In genomic region chr14:72518809-72519377, GRCh38 we compare ENCODE assay signal across 1 cellular context.
TF ChIP-seq lines count a peak whose summit lies in the region.

No MANE protein-coding gene starts in this region.

TF ChIP-seq in K562, 482 proteins besides CTCF, POLR2A, EP300 and RAD21 (continued from another document):
- peak; percentile 51 for TF ChIP-seq CBFA2T2 (conservative IDR thresholded peaks at IDR 0.05)
- no peak for TF ChIP-seq ESRRA (IDR thresholded peaks at IDR 0.05; ENCODE audit: borderline replicate concordance, low read depth)
- peak; percentile 30; the same call in 1 of the 2 replicates for TF ChIP-seq ARID1B (IDR thresholded peaks at IDR 0.05)
- 0 out of 2 replicates have a peak, but pooled peaks have one; percentile 8 for TF ChIP-seq NCOR1 (IDR thresholded peaks at IDR 0.05)
- TF ChIP-seq KLF16 (IDR thresholded peaks at IDR 0.05): peak; percentile 49; the same call in 1 of the 2 replicates
- TF ChIP-seq ZNF134 (CRISPR knock-in tag; conservative IDR thresholded peaks at IDR 0.05): 0 out of 2 replicates have a peak, but pooled peaks have one; percentile 26
- TF ChIP-seq SPI1 (IDR thresholded peaks at IDR 0.05; ENCODE audit: borderline replicate concordance, low read depth, low read length): peak; percentile 54; the same call in 1 of the 2 replicates
- TF ChIP-seq ARID4B (CRISPR knock-in tag; IDR thresholded peaks at IDR 0.05): no peak
- 0 out of 2 replicates have a peak, but pooled peaks have one; percentile 27 for TF ChIP-seq LCOR (CRISPR knock-in tag; IDR thresholded peaks at IDR 0.05)
- no peak for TF ChIP-seq NCOA6 (IDR thresholded peaks at IDR 0.05)
- TF ChIP-seq SMARCA5 (IDR thresholded peaks at IDR 0.05): no peak
TF ChIP-seq in K562: peak in this region for 18.
